Comparison of ENCODE assay signal across 9 cellular contexts in genomic region chr6:145929037-145929633, GRCh38. TPM values are rescaled to one million over a fixed set of nuclear protein-coding genes. Genes with fewer than 3 reads are reported as not detected.
DNase-seq lines count a peak whose midpoint lies in the region; ATAC-seq and TF ChIP-seq lines count a peak whose summit lies in the region.
"Had no signal": no experiment of that assay in that cellular context is flagged by ENCODE, and none has a peak within 500 bp of the region (broad histone marks: within the 10 kb centered on the region; RNA-seq: fewer than 3 reads in every experiment).

No MANE protein-coding gene starts in this region.

- 38 to 49% methylated on average over 4 of the region's 4 CpGs for WGBS in upper lobe of left lung, 2 donors

- H3K9me3 Mint-ChIP-seq in activated CD8-positive, alpha-beta T cell treated with anti-CD3 and anti-CD28 coated beads, Interleukin-2, amount 10 ng/mL, durations not matched to agents 7 days and 5 days (ENCODE audit: insufficient read depth), result no peaks in the 10 kb centered on the region
- H3K9me3 Mint-ChIP-seq: activated naive CD4-positive, alpha-beta T cell treated with anti-CD3 and anti-CD28 coated beads, Interleukin-2, amount 50 U/mL, for 72 hours had no signal

- H3K36me3 ChIP-seq in upper lobe of left lung, result peaks cover 4 to 74% (median 32%) of the 10 kb centered on the region in 4 donors
- peaks cover 23% of the 10 kb centered on the region for H3K36me3 ChIP-seq in effector memory CD4-positive, alpha-beta T cell (ENCODE audit: control insufficient read depth, insufficient read depth, low read length)

- no peak for TF ChIP-seq POLR2A in upper lobe of left lung (IDR thresholded peaks at IDR 0.05)

- CTCF ChIA-PET in activated CD8-positive, alpha-beta T cell treated with anti-CD3 and anti-CD28 coated beads, Interleukin-2, amount 10 ng/mL, durations not matched to agents 7 days and 5 days (lab: Charles Lee), result interaction anchor here (0.7 to 2.2 kb wide), 16 partner anchors 8 to 771 kb away, joined by 3 to 18 read pairs (median 4); partner anchors contain the start of genes FBXO30 and SHPRH

- no peaks in the 10 kb centered on the region for H3K27me3 ChIP-seq in upper lobe of left lung
- no peaks in the 10 kb centered on the region for H3K27me3 ChIP-seq in effector memory CD4-positive, alpha-beta T cell (replicated peaks; ENCODE audit: control insufficient read depth, insufficient read depth, low read length, poor library complexity, severe bottlenecking)

- H3K27me3 Mint-ChIP-seq in activated CD8-positive, alpha-beta T cell treated with anti-CD3 and anti-CD28 coated beads, Interleukin-2, amount 10 ng/mL, durations not matched to agents 7 days and 5 days (ENCODE audit: low read depth), result no peaks in the 10 kb centered on the region

- no peaks in the 10 kb centered on the region for H3K4me1 ChIP-seq in upper lobe of left lung
- H3K4me1 ChIP-seq in effector memory CD4-positive, alpha-beta T cell (ENCODE audit: control insufficient read depth, insufficient read depth, low read length, poor library complexity, severe bottlenecking), result no peaks in the 10 kb centered on the region

- ATAC-seq in activated CD8-positive, alpha-beta T cell treated with anti-CD3 and anti-CD28 coated beads, Interleukin-2, amount 10 ng/mL, durations not matched to agents 7 days and 5 days, result no peak
- no peak for ATAC-seq in upper lobe of left lung (ENCODE audit: low FRiP score in 2 of 2)
- no peak for ATAC-seq in HG03460 (IDR thresholded peaks at IDR 0.05; ENCODE audit: unreplicated experiment)
- ATAC-seq: activated naive CD4-positive, alpha-beta T cell treated with anti-CD3 and anti-CD28 coated beads, Interleukin-2, amount 50 U/mL, for 72 hours had no signal

- peaks cover 28% of the 10 kb centered on the region for H3K36me3 Mint-ChIP-seq in activated CD8-positive, alpha-beta T cell treated with anti-CD3 and anti-CD28 coated beads, Interleukin-2, amount 10 ng/mL, durations not matched to agents 7 days and 5 days (ENCODE audit: low read depth)
- H3K36me3 Mint-ChIP-seq: activated naive CD4-positive, alpha-beta T cell treated with anti-CD3 and anti-CD28 coated beads, Interleukin-2, amount 50 U/mL, for 72 hours had no signal

- no peak overlapping the region for H3K4me3 ChIP-seq in upper lobe of left lung
- no peak overlapping the region for H3K4me3 ChIP-seq in effector memory CD4-positive, alpha-beta T cell (ENCODE audit: insufficient read depth, low read depth, low read length, poor library complexity, severe bottlenecking)

- H3K4me1 Mint-ChIP-seq in activated CD8-positive, alpha-beta T cell treated with anti-CD3 and anti-CD28 coated beads, Interleukin-2, amount 10 ng/mL, durations not matched to agents 7 days and 5 days (ENCODE audit: low read depth), result no peaks in the 10 kb centered on the region

- DNase-seq in SIG-M5 treated with dmso at 0.1 percent for 504 hours (lab: John Stamatoyannopoulos, UW; ENCODE audit: unreplicated experiment) (peak; percentile 27), SIG-M5 (lab: John Stamatoyannopoulos, UW) (no peak), NAMALWA (ENCODE audit: low spot score) (peak; percentile 69), iPS-NIHi7 (ENCODE audit: extremely low spot score) (peak; percentile 14), upper lobe of left lung (no peak)
- peak; percentile 25 for DNase-seq in activated CD8-positive, alpha-beta T cell treated with anti-CD3 and anti-CD28 coated beads, Interleukin-2, amount 10 ng/mL, durations not matched to agents 7 days and 5 days
- DNase-seq in effector memory CD4-positive, alpha-beta T cell, result no peak

- POLR2A ChIA-PET in activated CD8-positive, alpha-beta T cell treated with anti-CD3 and anti-CD28 coated beads, Interleukin-2, amount 10 ng/mL, durations not matched to agents 7 days and 5 days (lab: Charles Lee), result no interaction called here

- peak in 5 of 6 experiments; percentile 22 to 50 (median 42) for TF ChIP-seq CTCF in upper lobe of left lung (IDR thresholded peaks at IDR 0.05)

- H3K4me3 Mint-ChIP-seq in activated CD8-positive, alpha-beta T cell treated with anti-CD3 and anti-CD28 coated beads, Interleukin-2, amount 10 ng/mL, durations not matched to agents 7 days and 5 days, result no peak overlapping the region

- no peak for TF ChIP-seq EP300 in upper lobe of left lung (IDR thresholded peaks at IDR 0.05)

- no peak overlapping the region for H3K27ac ChIP-seq in upper lobe of left lung
- no peak overlapping the region for H3K27ac ChIP-seq in effector memory CD4-positive, alpha-beta T cell (ENCODE audit: insufficient read depth, low read length, poor library complexity, severe bottlenecking)

- no peak overlapping the region for H3K27ac Mint-ChIP-seq in activated CD8-positive, alpha-beta T cell treated with anti-CD3 and anti-CD28 coated beads, Interleukin-2, amount 10 ng/mL, durations not matched to agents 7 days and 5 days
- H3K27ac Mint-ChIP-seq: activated naive CD4-positive, alpha-beta T cell treated with anti-CD3 and anti-CD28 coated beads, Interleukin-2, amount 50 U/mL, for 72 hours had no signal

- H3K9me3 ChIP-seq in upper lobe of left lung, result no peaks in the 10 kb centered on the region
- no peaks in the 10 kb centered on the region for H3K9me3 ChIP-seq in effector memory CD4-positive, alpha-beta T cell (ENCODE audit: control insufficient read depth, low read length)

RNA-seq across cellular contexts. Expression of gene SHPRH, which starts 35.0 kb away (rescaled TPM):
- 10 to 100 TPM; 14.2 to 16.3 TPM for total RNA-seq in activated CD8-positive, alpha-beta T cell treated with anti-CD3 and anti-CD28 coated beads, Interleukin-2, amount 10 ng/mL, durations not matched to agents 7 days and 5 days
- 10 to 100 TPM; 13.5 to 65.0 (median 21.8) TPM for total RNA-seq in upper lobe of left lung

Comparison
In these comparisons a context has a peak if more than half of its experiments do, and no peak if none do; other contexts are left out.
1. DNase-seq: peak in SIG-M5 treated with dmso at 0.1 percent for 504 hours (single experiment), NAMALWA (single experiment), activated CD8-positive, alpha-beta T cell treated with anti-CD3 and anti-CD28 coated beads, Interleukin-2, amount 10 ng/mL, durations not matched to agents 7 days and 5 days (single experiment) and iPS-NIHi7 (single experiment); none in SIG-M5 (single experiment), upper lobe of left lung (0 of 2) and effector memory CD4-positive, alpha-beta T cell (0 of 3).